20 cellular contexts compared by ENCODE assay signal in the genomic region with DNA sequence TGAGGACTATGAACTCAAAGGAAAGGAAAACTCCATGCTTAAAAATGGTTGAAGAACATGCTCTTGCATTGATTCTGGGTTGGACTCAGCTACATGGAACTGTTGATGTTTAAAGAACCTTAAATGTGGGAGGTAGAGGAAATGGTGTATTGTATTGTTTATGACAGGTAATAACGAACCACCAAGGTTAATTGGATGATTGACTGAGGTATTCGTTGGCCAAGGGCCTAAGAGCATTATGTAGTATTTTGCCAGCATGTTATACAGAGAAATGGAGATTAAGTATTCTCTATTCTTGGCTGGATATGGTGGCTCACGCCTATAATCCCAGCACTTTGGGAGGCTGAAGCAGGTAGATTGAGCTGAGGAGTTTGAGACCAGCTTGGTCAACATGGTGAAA.
"Had no signal": no experiment of that assay in that cellular context is flagged by ENCODE, and none has a peak within 500 bp of the region (broad histone marks: within the 10 kb centered on the region; RNA-seq: fewer than 3 reads in every experiment).

No MANE protein-coding gene starts in this region.

- ATAC-seq: left lobe of liver; naive thymus-derived CD8-positive, alpha-beta T cell; sciatic nerve; stimulated activated effector memory CD8-positive, alpha-beta T cell treated with anti-CD3 and anti-CD28 coated beads, Interleukin-12 subunit alpha, Interleukin-12 subunit beta, amount 100 ng/mL, for 72 hours had no signal

- H3K4me3 ChIP-seq: coronary artery, esophagus squamous epithelium, lung, prostate gland, right atrium auricular region, stomach, thyroid gland had no signal

- H3K36me3 ChIP-seq: esophagus squamous epithelium, prostate gland, right atrium auricular region, stomach, thyroid gland had no signal

- H3K4me1 ChIP-seq: prostate gland, right atrium auricular region, stomach, thyroid gland had no signal

- H3K9me3 ChIP-seq: prostate gland, thyroid gland had no signal

- H3K27ac ChIP-seq: coronary artery, esophagus squamous epithelium, prostate gland, right atrium auricular region, stomach, thyroid gland had no signal

- DNase-seq: dermis blood vessel endothelial cell; effector memory CD4-positive, alpha-beta T cell; erythroblast; esophagus squamous epithelium; head of caudate nucleus; naive thymus-derived CD8-positive, alpha-beta T cell; nephron progenitor cell; nucleus accumbens; stimulated activated CD4-positive, alpha-beta T cell treated with anti-CD3 and anti-CD28 coated beads, Interleukin-2, amount 100 ng/mL, for 24 hours; stimulated activated CD4-positive, alpha-beta T cell treated with anti-CD3 and anti-CD28 coated beads, Interleukin-4, amount 100 ng/mL, for 24 hours; stimulated activated naive CD4-positive, alpha-beta T cell treated with Interleukin-2 at 50 U/mL for 16 hours; stomach had no signal

- H3K27me3 ChIP-seq: right atrium auricular region, thyroid gland had no signal
